ENCODE assay signal across 36 cellular contexts in the genomic region with DNA sequence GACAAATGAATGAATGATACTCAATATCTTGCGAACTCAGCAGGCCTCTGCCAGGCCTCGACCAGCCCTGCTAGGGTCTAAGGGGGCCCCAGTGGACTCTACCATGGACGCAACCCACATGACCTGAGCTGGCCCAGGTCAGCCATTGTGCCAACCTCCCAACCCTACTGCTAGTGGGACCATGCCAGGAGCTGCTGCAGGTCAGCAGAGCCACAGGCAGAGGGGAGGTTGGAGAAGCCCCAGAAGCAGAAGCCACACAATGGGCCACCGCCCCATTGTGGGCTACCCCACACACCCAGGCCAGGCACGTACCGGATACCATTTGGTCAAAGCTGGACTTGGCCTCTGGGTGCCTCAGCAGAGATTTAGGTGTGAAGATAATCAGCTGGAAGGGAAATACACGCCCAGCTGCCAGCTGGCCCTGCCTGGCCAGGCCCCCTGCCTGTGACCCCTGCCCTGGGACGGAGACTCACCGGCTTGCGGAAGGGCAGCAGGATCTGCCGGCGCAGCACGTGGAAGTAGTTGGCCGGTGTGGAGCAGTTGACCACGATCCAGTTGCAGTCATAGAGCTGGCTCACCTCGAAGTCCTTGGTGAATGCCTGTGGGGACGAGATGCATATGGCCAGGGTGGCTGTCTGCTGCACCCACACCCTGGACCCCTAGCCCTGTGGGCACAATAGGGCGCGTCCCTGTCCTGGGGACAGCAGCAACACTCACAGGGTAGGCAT. TPM values are rescaled to one million over a fixed set of nuclear protein-coding genes. Genes with fewer than 3 reads are reported as not detected.
"Had no signal": no experiment of that assay in that cellular context is flagged by ENCODE, and none has a peak within 500 bp of the region (broad histone marks: within the 10 kb centered on the region; RNA-seq: fewer than 3 reads in every experiment).

No MANE protein-coding gene starts in this region.

- ATAC-seq: activated CD4-positive, alpha-beta T cell treated with anti-CD3 and anti-CD28 coated beads for 36 hours; activated naive CD8-positive, alpha-beta T cell treated with anti-CD3 and anti-CD28 coated beads, Interleukin-2, amount 50 U/mL, for 24 hours; left lobe of liver; lower lobe of right lung; natural killer cell; right lobe of liver; stimulated activated naive CD8-positive, alpha-beta T cell treated with anti-CD3 and anti-CD28 coated beads, Interleukin-15, Interleukin-2, amounts not matched to agents 100 U/mL and 50 U/mL, for 24 hours had no signal

- H3K27ac Mint-ChIP-seq: activated CD4-positive, alpha-beta T cell treated with anti-CD3 and anti-CD28 coated beads for 36 hours; activated naive CD4-positive, alpha-beta T cell treated with anti-CD3 and anti-CD28 coated beads, Interleukin-2, amount 50 U/mL, for 24 hours; activated naive CD8-positive, alpha-beta T cell treated with anti-CD3 and anti-CD28 coated beads, Interleukin-2, amount 50 U/mL, for 24 hours; activated T-helper 1 cell treated with anti-CD3 and anti-CD28 coated beads, Interleukin-12 subunit alpha, Interleukin-12 subunit beta, Interleukin-2, Interleukin-4 antibody, amounts not matched to agents 30 ng/mL and 10 ng/mL and 1 ng/mL, durations not matched to agents 14 hours and 24 hours and 36 hours; natural killer cell; neural progenitor cell; T-helper 2 cell treated with Interferon-gamma antibody and Interleukin-4, amounts not matched to agents 5 μg/mL and 100 μg/mL, for 36 hours had no signal

- H3K4me3 Mint-ChIP-seq: activated CD4-positive, alpha-beta T cell treated with anti-CD3 and anti-CD28 coated beads for 36 hours; activated naive CD4-positive, alpha-beta T cell treated with anti-CD3 and anti-CD28 coated beads, Interleukin-2, amount 50 U/mL, for 24 hours; activated naive CD8-positive, alpha-beta T cell treated with anti-CD3 and anti-CD28 coated beads, Interleukin-2, amount 50 U/mL, for 24 hours; activated T-helper 1 cell treated with anti-CD3 and anti-CD28 coated beads, Interleukin-12 subunit alpha, Interleukin-12 subunit beta, Interleukin-2, Interleukin-4 antibody, amounts not matched to agents 30 ng/mL and 10 ng/mL and 1 ng/mL, durations not matched to agents 14 hours and 24 hours and 36 hours; central memory CD8-positive, alpha-beta T cell; natural killer cell; neural progenitor cell; T-helper 2 cell treated with Interferon-gamma antibody and Interleukin-4, amounts not matched to agents 5 μg/mL and 100 μg/mL, for 36 hours had no signal

- H3K27me3 Mint-ChIP-seq: activated CD4-positive, alpha-beta T cell treated with anti-CD3 and anti-CD28 coated beads for 36 hours; activated naive CD4-positive, alpha-beta T cell treated with anti-CD3 and anti-CD28 coated beads, Interleukin-2, amount 50 U/mL, for 24 hours; activated naive CD8-positive, alpha-beta T cell treated with anti-CD3 and anti-CD28 coated beads, Interleukin-2, amount 50 U/mL, for 24 hours had no signal

- H3K9ac ChIP-seq: neural progenitor cell had no signal

- H2AFZ ChIP-seq: neural progenitor cell had no signal

- H3K9me3 Mint-ChIP-seq: activated naive CD4-positive, alpha-beta T cell treated with anti-CD3 and anti-CD28 coated beads, Interleukin-2, amount 50 U/mL, for 24 hours; activated T-helper 1 cell treated with anti-CD3 and anti-CD28 coated beads, Interleukin-12 subunit alpha, Interleukin-12 subunit beta, Interleukin-2, Interleukin-4 antibody, amounts not matched to agents 30 ng/mL and 10 ng/mL and 1 ng/mL, durations not matched to agents 14 hours and 24 hours and 36 hours; central memory CD8-positive, alpha-beta T cell; neural progenitor cell; T-helper 2 cell treated with Interferon-gamma antibody and Interleukin-4, amounts not matched to agents 5 μg/mL and 100 μg/mL, for 36 hours had no signal

- H3K36me3 Mint-ChIP-seq: activated naive CD4-positive, alpha-beta T cell treated with anti-CD3 and anti-CD28 coated beads, Interleukin-2, amount 50 U/mL, for 24 hours; natural killer cell had no signal

- H3K4me2 ChIP-seq: neural progenitor cell had no signal

- H3K36me3 ChIP-seq: breast epithelium, lower lobe of right lung, neural progenitor cell, thoracic aorta, vagina had no signal

- H3K27ac ChIP-seq: breast epithelium, dorsolateral prefrontal cortex, lower lobe of right lung, neural progenitor cell, right lobe of liver, skin epidermis, thoracic aorta, vagina had no signal

- H3K4me1 ChIP-seq: breast epithelium, lower lobe of right lung, neural progenitor cell, right lobe of liver, vagina had no signal

- DNase-seq: activated CD4-positive, alpha-beta T cell treated with anti-CD3 and anti-CD28 coated beads for 36 hours; activated CD4-positive, CD25-positive, alpha-beta regulatory T cell; activated CD8-positive, alpha-beta memory T cell treated with anti-CD3 and anti-CD28 coated beads for 24 hours; activated naive CD8-positive, alpha-beta T cell treated with anti-CD3 and anti-CD28 coated beads, Interleukin-2, amount 50 U/mL, for 24 hours; activated T-cell treated with anti-CD3 and anti-CD28 coated beads, Interleukin-2, amount 50 U/mL, for 1 hour; amygdala; dorsolateral prefrontal cortex; effector memory CD4-positive, alpha-beta T cell; erythroblast; foreskin fibroblast; hippocampal formation; kidney glomerular epithelial cell; lower lobe of right lung; mesenchymal stem cell; natural killer cell; right lobe of liver; stimulated activated CD4-positive, alpha-beta T cell treated with anti-CD3 and anti-CD28 coated beads, Interleukin-12 subunit alpha, Interleukin-12 subunit beta, amount 100 ng/mL, for 4 hours; stimulated activated CD4-positive, alpha-beta T cell treated with anti-CD3 and anti-CD28 coated beads, Interleukin-4, amount 100 ng/mL, for 1 hour; stimulated activated naive CD8-positive, alpha-beta T cell treated with anti-CD3 and anti-CD28 coated beads, Interleukin-15, Interleukin-2, amounts not matched to agents 100 U/mL and 50 U/mL, for 24 hours; T-helper 1 cell; trophoblast cell had no signal

- H3K4me1 Mint-ChIP-seq: activated CD4-positive, alpha-beta T cell treated with anti-CD3 and anti-CD28 coated beads for 36 hours; activated naive CD4-positive, alpha-beta T cell treated with anti-CD3 and anti-CD28 coated beads, Interleukin-2, amount 50 U/mL, for 24 hours; activated naive CD8-positive, alpha-beta T cell treated with anti-CD3 and anti-CD28 coated beads, Interleukin-2, amount 50 U/mL, for 24 hours; central memory CD8-positive, alpha-beta T cell; natural killer cell; neural progenitor cell had no signal

- FAIRE-seq: colon had no signal

- H3K27me3 ChIP-seq: breast epithelium, dorsolateral prefrontal cortex, neural progenitor cell, right lobe of liver, vagina had no signal

- H3K9me3 ChIP-seq: breast epithelium, lower lobe of right lung, right lobe of liver, thoracic aorta, vagina had no signal

- H3K4me3 ChIP-seq: breast epithelium, dorsolateral prefrontal cortex, lower lobe of right lung, neural progenitor cell, right lobe of liver, skin epidermis, thoracic aorta, vagina had no signal

RNA-seq across cellular contexts. Expression of gene OGDHL, which starts 24.5 kb away (rescaled TPM):
- total RNA-seq: breast epithelium, mononuclear cell, natural killer cell, posterior vena cava, subcutaneous adipose tissue, thoracic aorta had no signal

RNA-seq across cellular contexts. Expression of gene C10orf53, which starts 58.2 kb away (rescaled TPM):
- total RNA-seq: activated CD4-positive, alpha-beta T cell treated with anti-CD3 and anti-CD28 coated beads for 36 hours; activated T-helper 1 cell treated with anti-CD3 and anti-CD28 coated beads, Interleukin-12 subunit alpha, Interleukin-12 subunit beta, Interleukin-2, Interleukin-4 antibody, amounts not matched to agents 30 ng/mL and 10 ng/mL and 1 ng/mL, durations not matched to agents 14 hours and 24 hours and 36 hours; breast epithelium; left lobe of liver; lower lobe of right lung; mononuclear cell; natural killer cell; omental fat pad; posterior vena cava; right lobe of liver; subcutaneous adipose tissue; thoracic aorta; vagina had no signal
